Comparison of ENCODE assay signal across 1 cellular context in the genomic region with DNA sequence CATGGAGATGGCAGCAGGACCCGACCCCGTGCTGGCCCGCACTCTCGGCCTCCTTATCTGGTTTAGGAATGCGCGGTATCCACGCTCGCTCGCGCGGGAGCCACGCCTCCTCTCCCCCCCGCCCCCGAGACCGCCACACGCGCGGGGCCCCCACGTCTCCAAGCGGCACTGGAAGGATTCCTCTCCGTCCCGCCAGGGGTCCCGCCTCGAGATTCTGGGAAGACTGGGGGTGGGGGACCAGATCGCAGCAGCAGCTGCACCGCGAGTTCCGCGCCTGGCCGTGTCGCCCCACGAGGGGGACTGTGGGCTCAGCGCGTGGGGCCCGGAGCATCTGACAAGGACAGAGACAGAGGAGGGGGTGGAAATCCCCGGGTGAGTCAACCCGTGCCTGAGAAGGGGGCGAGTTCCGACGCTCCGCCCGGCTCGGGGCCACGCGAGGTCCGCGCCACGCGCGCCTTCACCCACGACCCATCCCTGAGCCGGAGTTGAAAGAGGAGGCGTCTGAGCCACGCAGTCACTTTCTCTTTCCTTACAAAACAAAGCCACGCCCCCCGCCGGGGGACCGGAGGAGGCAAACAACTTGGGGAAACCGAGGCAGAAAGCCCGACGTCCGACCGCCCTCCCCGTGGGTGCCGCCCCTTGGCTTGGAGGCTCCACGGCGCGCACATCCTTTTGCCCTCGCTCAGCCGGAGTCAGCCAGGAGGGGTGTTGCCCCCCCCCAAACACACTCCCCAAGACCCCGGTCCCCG.
TF ChIP-seq lines count a peak whose summit lies in the region.

No MANE protein-coding gene starts in this region.

TF ChIP-seq in GM12878, 131 proteins besides CTCF, POLR2A, EP300 and RAD21 (continued from another document and continues in another):
- peak; percentile 64 for TF ChIP-seq DPF2 (IDR thresholded peaks at IDR 0.05)
- TF ChIP-seq MTA3 (IDR thresholded peaks at IDR 0.05; ENCODE audit: borderline replicate concordance, low read length): no peak
- TF ChIP-seq, protein P1, sequence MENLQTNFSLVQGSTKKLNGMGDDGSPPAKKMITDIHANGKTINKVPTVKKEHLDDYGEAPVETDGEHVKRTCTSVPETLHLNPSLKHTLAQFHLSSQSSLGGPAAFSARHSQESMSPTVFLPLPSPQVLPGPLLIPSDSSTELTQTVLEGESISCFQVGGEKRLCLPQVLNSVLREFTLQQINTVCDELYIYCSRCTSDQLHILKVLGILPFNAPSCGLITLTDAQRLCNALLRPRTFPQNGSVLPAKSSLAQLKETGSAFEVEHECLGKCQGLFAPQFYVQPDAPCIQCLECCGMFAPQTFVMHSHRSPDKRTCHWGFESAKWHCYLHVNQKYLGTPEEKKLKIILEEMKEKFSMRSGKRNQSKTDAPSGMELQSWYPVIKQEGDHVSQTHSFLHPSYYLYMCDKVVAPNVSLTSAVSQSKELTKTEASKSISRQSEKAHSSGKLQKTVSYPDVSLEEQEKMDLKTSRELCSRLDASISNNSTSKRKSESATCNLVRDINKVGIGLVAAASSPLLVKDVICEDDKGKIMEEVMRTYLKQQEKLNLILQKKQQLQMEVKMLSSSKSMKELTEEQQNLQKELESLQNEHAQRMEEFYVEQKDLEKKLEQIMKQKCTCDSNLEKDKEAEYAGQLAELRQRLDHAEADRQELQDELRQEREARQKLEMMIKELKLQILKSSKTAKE (IDR thresholded peaks at IDR 0.05; ENCODE audit: low read depth, poor library complexity, severe bottlenecking): no peak
- no peak for TF ChIP-seq MEF2B (IDR thresholded peaks at IDR 0.05; ENCODE audit: partially characterized antibody, poor library complexity, severe bottlenecking)
- no peak for TF ChIP-seq ATF3 (IDR thresholded peaks at IDR 0.05; ENCODE audit: borderline replicate concordance, extremely low read depth, low read depth, low read length)
- TF ChIP-seq, protein P2, sequence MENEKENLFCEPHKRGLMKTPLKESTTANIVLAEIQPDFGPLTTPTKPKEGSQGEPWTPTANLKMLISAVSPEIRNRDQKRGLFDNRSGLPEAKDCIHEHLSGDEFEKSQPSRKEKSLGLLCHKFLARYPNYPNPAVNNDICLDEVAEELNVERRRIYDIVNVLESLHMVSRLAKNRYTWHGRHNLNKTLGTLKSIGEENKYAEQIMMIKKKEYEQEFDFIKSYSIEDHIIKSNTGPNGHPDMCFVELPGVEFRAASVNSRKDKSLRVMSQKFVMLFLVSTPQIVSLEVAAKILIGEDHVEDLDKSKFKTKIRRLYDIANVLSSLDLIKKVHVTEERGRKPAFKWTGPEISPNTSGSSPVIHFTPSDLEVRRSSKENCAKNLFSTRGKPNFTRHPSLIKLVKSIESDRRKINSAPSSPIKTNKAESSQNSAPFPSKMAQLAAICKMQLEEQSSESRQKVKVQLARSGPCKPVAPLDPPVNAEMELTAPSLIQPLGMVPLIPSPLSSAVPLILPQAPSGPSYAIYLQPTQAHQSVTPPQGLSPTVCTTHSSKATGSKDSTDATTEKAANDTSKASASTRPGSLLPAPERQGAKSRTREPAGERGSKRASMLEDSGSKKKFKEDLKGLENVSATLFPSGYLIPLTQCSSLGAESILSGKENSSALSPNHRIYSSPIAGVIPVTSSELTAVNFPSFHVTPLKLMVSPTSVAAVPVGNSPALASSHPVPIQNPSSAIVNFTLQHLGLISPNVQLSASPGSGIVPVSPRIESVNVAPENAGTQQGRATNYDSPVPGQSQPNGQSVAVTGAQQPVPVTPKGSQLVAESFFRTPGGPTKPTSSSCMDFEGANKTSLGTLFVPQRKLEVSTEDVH (IDR thresholded peaks at IDR 0.05; ENCODE audit: low read depth, partially characterized antibody): no peak
- no peak for TF ChIP-seq SUPT20H (IDR thresholded peaks at IDR 0.05; ENCODE audit: borderline replicate concordance, control insufficient read depth, low read depth, low read length)
- TF ChIP-seq TCF12 (IDR thresholded peaks at IDR 0.05; ENCODE audit: low read depth, low read length): no peak
- no peak for TF ChIP-seq NFIC (IDR thresholded peaks at IDR 0.05; ENCODE audit: low read depth, low read length)
- TF ChIP-seq USF1 (IDR thresholded peaks at IDR 0.05; ENCODE audit: borderline replicate concordance, extremely low read length, insufficient read depth, low read depth, low read length): no peak
- TF ChIP-seq, protein P3, sequence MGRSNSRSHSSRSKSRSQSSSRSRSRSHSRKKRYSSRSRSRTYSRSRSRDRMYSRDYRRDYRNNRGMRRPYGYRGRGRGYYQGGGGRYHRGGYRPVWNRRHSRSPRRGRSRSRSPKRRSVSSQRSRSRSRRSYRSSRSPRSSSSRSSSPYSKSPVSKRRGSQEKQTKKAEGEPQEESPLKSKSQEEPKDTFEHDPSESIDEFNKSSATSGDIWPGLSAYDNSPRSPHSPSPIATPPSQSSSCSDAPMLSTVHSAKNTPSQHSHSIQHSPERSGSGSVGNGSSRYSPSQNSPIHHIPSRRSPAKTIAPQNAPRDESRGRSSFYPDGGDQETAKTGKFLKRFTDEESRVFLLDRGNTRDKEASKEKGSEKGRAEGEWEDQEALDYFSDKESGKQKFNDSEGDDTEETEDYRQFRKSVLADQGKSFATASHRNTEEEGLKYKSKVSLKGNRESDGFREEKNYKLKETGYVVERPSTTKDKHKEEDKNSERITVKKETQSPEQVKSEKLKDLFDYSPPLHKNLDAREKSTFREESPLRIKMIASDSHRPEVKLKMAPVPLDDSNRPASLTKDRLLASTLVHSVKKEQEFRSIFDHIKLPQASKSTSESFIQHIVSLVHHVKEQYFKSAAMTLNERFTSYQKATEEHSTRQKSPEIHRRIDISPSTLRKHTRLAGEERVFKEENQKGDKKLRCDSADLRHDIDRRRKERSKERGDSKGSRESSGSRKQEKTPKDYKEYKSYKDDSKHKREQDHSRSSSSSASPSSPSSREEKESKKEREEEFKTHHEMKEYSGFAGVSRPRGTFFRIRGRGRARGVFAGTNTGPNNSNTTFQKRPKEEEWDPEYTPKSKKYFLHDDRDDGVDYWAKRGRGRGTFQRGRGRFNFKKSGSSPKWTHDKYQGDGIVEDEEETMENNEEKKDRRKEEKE (IDR thresholded peaks at IDR 0.05): no peak
- TF ChIP-seq NBN (IDR thresholded peaks at IDR 0.05): 0 out of 2 replicates have a peak, but pooled peaks have one; percentile 44
- TF ChIP-seq CUX1 (IDR thresholded peaks at IDR 0.05; ENCODE audit: insufficient replicate concordance, low read depth, low read length): no peak
- TF ChIP-seq PAX8 (IDR thresholded peaks at IDR 0.05): no peak
- no peak for TF ChIP-seq PML (IDR thresholded peaks at IDR 0.05; ENCODE audit: low read length)
- TF ChIP-seq SIX5 (IDR thresholded peaks at IDR 0.05; ENCODE audit: low read depth, low read length, severe bottlenecking): no peak
- TF ChIP-seq RUNX3 (IDR thresholded peaks at IDR 0.05; ENCODE audit: low read length): no peak; the same call in 1 of the 2 replicates
- TF ChIP-seq CBX3 (IDR thresholded peaks at IDR 0.05; ENCODE audit: borderline replicate concordance, low read depth): no peak
- no peak for TF ChIP-seq BMI1 (IDR thresholded peaks at IDR 0.05; ENCODE audit: borderline replicate concordance)
- no peak for TF ChIP-seq POU2F2 (IDR thresholded peaks at IDR 0.05; ENCODE audit: borderline replicate concordance, low read depth, low read length)
- TF ChIP-seq, protein P4, sequence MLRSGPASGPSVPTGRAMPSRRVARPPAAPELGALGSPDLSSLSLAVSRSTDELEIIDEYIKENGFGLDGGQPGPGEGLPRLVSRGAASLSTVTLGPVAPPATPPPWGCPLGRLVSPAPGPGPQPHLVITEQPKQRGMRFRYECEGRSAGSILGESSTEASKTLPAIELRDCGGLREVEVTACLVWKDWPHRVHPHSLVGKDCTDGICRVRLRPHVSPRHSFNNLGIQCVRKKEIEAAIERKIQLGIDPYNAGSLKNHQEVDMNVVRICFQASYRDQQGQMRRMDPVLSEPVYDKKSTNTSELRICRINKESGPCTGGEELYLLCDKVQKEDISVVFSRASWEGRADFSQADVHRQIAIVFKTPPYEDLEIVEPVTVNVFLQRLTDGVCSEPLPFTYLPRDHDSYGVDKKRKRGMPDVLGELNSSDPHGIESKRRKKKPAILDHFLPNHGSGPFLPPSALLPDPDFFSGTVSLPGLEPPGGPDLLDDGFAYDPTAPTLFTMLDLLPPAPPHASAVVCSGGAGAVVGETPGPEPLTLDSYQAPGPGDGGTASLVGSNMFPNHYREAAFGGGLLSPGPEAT (IDR thresholded peaks at IDR 0.05; ENCODE audit: low read depth): peak; percentile 68
- TF ChIP-seq NR2C1 (IDR thresholded peaks at IDR 0.05): no peak
- TF ChIP-seq SMAD1 (IDR thresholded peaks at IDR 0.05; ENCODE audit: low read depth, partially characterized antibody): no peak
- 0 out of 2 replicates have a peak, but pooled peaks have one; percentile 19 for TF ChIP-seq ZNF207 (IDR thresholded peaks at IDR 0.05; ENCODE audit: borderline replicate concordance)
- TF ChIP-seq BRCA1 (IDR thresholded peaks at IDR 0.05; ENCODE audit: low read depth, low read length): no peak
- no peak for TF ChIP-seq CHD1 (IDR thresholded peaks at IDR 0.05; ENCODE audit: low read depth, low read length)
- peak in 1 of 2 experiments; percentile 65; a peak in 1 of 3 replicates for TF ChIP-seq EGR1 (IDR thresholded peaks at IDR 0.05; ENCODE audit: borderline replicate concordance in 1 of 2, low read depth in 2 of 2, low read length in 2 of 2)
- TF ChIP-seq CEBPB (IDR thresholded peaks at IDR 0.05; ENCODE audit: borderline replicate concordance in 1 of 2, low read depth in 2 of 2, low read length in 2 of 2): 0 out of 4 replicates have a peak, but pooled peaks of 1 of the 2 experiments have one; percentile 32
- TF ChIP-seq, protein P5, sequence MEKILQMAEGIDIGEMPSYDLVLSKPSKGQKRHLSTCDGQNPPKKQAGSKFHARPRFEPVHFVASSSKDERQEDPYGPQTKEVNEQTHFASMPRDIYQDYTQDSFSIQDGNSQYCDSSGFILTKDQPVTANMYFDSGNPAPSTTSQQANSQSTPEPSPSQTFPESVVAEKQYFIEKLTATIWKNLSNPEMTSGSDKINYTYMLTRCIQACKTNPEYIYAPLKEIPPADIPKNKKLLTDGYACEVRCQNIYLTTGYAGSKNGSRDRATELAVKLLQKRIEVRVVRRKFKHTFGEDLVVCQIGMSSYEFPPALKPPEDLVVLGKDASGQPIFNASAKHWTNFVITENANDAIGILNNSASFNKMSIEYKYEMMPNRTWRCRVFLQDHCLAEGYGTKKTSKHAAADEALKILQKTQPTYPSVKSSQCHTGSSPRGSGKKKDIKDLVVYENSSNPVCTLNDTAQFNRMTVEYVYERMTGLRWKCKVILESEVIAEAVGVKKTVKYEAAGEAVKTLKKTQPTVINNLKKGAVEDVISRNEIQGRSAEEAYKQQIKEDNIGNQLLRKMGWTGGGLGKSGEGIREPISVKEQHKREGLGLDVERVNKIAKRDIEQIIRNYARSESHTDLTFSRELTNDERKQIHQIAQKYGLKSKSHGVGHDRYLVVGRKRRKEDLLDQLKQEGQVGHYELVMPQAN (conservative IDR thresholded peaks at IDR 0.05): peak; percentile 49
- no peak for TF ChIP-seq USF2 (IDR thresholded peaks at IDR 0.05; ENCODE audit: borderline replicate concordance, low read depth, low read length)
- TF ChIP-seq CHD4 (IDR thresholded peaks at IDR 0.05): no peak
- no peak for TF ChIP-seq ZSCAN29 (IDR thresholded peaks at IDR 0.05)
